Comparison of ENCODE assay signal across 8 cellular contexts in genomic region chr22:49825436-49825835, GRCh38. TPM values are rescaled to one million over a fixed set of nuclear protein-coding genes. Genes with fewer than 3 reads are reported as not detected.
A peak's percentile ranks its signal among the peaks of the same experiment; 100 is the strongest.
DNase-seq lines count a peak whose midpoint lies in the region; ATAC-seq and TF ChIP-seq lines count a peak whose summit lies in the region.
"Had no signal": no experiment of that assay in that cellular context is flagged by ENCODE, and none has a peak within 500 bp of the region (broad histone marks: within the 10 kb centered on the region; RNA-seq: fewer than 3 reads in every experiment).

No MANE protein-coding gene starts in this region.

- peak overlapping the region; percentile 70 for H3K9ac ChIP-seq in fibroblast of lung (ENCODE audit: insufficient read depth, low read length)

- H4K20me1 ChIP-seq in fibroblast of lung (ENCODE audit: control insufficient read depth, extremely low read depth, insufficient read depth, low read length): peaks cover 4% of the 10 kb centered on the region

- H3K4me3 ChIP-seq in GM12875 (ENCODE audit: low read depth, low read length) (peak overlapping the region; percentile 69), RWPE2 (ENCODE audit: severe bottlenecking) (peak overlapping the region; percentile 87), fibroblast of lung (replicated peaks in 1 of 4; ENCODE audit: control extremely low read depth in 1 of 4, insufficient read depth in 1 of 4, low read depth in 3 of 4, low read length in 4 of 4) (peak overlapping the region; percentile 49 to 94 (median 78)), skin epidermis (peak overlapping the region in 6 of 7 experiments; percentile 48 to 86 (median 62))

- H3K4me1 ChIP-seq in RWPE2 (ENCODE audit: insufficient read depth, poor library complexity, severe bottlenecking) (peaks cover 9% of the 10 kb centered on the region), fibroblast of lung (ENCODE audit: control insufficient read depth, extremely low read depth, insufficient read depth, low read length) (peaks cover 9% of the 10 kb centered on the region)

- H3K36me3 ChIP-seq in RWPE2 (ENCODE audit: low read depth) (peaks cover 56% of the 10 kb centered on the region), fibroblast of lung (ENCODE audit: control insufficient read depth, insufficient read depth, low read length) (peaks cover 21% of the 10 kb centered on the region)

- H3K9me3 ChIP-seq in RWPE2 (ENCODE audit: severe bottlenecking) (peaks cover 5% of the 10 kb centered on the region), fibroblast of lung (ENCODE audit: control insufficient read depth, insufficient read depth, low read depth, low read length) (no peaks in the 10 kb centered on the region)

- ATAC-seq in RWPE2 (ENCODE audit: low read depth) (peak; percentile 26; the same call in 1 of the 3 replicates), HG03521 (IDR thresholded peaks at IDR 0.05; ENCODE audit: unreplicated experiment) (no peak), HG03025 (IDR thresholded peaks at IDR 0.05; ENCODE audit: low FRiP score, unreplicated experiment) (no peak)

- no peak overlapping the region for H2AFZ ChIP-seq in fibroblast of lung (ENCODE audit: low read length)

- no peak overlapping the region for H3K27ac ChIP-seq in RWPE2 (ENCODE audit: poor library complexity, severe bottlenecking)
- H3K27ac ChIP-seq in fibroblast of lung (ENCODE audit: insufficient read depth, low read length): peak overlapping the region; percentile 86
- H3K27ac ChIP-seq in skin epidermis: peak overlapping the region in 11 of 21 experiments; percentile 66 to 98 (median 93)

- peak overlapping the region; percentile 84 for H3K4me2 ChIP-seq in fibroblast of lung (ENCODE audit: extremely low read depth, insufficient read depth, low read length)

- TF ChIP-seq CTCF in GM12875 (IDR thresholded peaks at IDR 0.05; ENCODE audit: borderline replicate concordance, insufficient read depth, low read depth, low read length) (no peak), RWPE2 (IDR thresholded peaks at IDR 0.05; ENCODE audit: poor library complexity, severe bottlenecking) (no peak), fibroblast of lung (conservative IDR thresholded peaks at IDR 0.05 in 1 of 2, IDR thresholded peaks at IDR 0.05 in 1 of 2; ENCODE audit: low read depth in 1 of 2, low read length in 2 of 2) (no peak)

- H3K79me2 ChIP-seq in fibroblast of lung (ENCODE audit: control insufficient read depth, insufficient read depth, low read length): peaks cover 66% of the 10 kb centered on the region

- DNase-seq in RWPE2 (ENCODE audit: low spot score): no peak
- peak; percentile 38 to 44 for DNase-seq in fibroblast of lung (ENCODE audit: low read depth in 2 of 2)
- no peak for DNase-seq in LoVo (ENCODE audit: low spot score)
- DNase-seq: amygdala had no signal

- H3K27me3 ChIP-seq in RWPE2 (ENCODE audit: insufficient read depth, poor library complexity, severe bottlenecking) (no peaks in the 10 kb centered on the region), fibroblast of lung (ENCODE audit: control insufficient read depth, insufficient read depth, low read length) (no peaks in the 10 kb centered on the region)

RNA-seq across cellular contexts. Expression of gene BRD1, which starts 2.2 kb away (rescaled TPM):
- total RNA-seq in fibroblast of lung: 23.9 and 26.6 TPM in 2 replicates
- polyA plus RNA-seq in fibroblast of lung: 4.3 and 4.4 TPM in 2 replicates
- 10.9 and 11.1 TPM in 2 replicates for polyA plus RNA-seq in fibroblast of lung (2012)
- polyA minus RNA-seq in fibroblast of lung (ENCODE audit: low replicate concordance): 6.5 and 11.6 TPM in 2 replicates

RNA-seq across cellular contexts. Expression of gene ZBED4, which starts 28.2 kb away (rescaled TPM):
- 6.3 and 6.4 TPM in 2 replicates for total RNA-seq in fibroblast of lung
- polyA plus RNA-seq in fibroblast of lung: 3.5 and 4.8 TPM in 2 replicates
- polyA plus RNA-seq in fibroblast of lung (2012): 6.2 and 6.4 TPM in 2 replicates
- polyA minus RNA-seq in fibroblast of lung (ENCODE audit: low replicate concordance): 13.3 and 15.9 TPM in 2 replicates

Comparison
In these comparisons a context has a peak if more than half of its experiments do, and no peak if none do; other contexts are left out.
1. DNase-seq: peak in fibroblast of lung (2 of 2); none in RWPE2 (single experiment) and LoVo (single experiment).
2. Peak in every context shown above with its lines, with median percentiles within 50 percentile points of each other: H3K4me3 ChIP-seq.